In the genomic region with DNA sequence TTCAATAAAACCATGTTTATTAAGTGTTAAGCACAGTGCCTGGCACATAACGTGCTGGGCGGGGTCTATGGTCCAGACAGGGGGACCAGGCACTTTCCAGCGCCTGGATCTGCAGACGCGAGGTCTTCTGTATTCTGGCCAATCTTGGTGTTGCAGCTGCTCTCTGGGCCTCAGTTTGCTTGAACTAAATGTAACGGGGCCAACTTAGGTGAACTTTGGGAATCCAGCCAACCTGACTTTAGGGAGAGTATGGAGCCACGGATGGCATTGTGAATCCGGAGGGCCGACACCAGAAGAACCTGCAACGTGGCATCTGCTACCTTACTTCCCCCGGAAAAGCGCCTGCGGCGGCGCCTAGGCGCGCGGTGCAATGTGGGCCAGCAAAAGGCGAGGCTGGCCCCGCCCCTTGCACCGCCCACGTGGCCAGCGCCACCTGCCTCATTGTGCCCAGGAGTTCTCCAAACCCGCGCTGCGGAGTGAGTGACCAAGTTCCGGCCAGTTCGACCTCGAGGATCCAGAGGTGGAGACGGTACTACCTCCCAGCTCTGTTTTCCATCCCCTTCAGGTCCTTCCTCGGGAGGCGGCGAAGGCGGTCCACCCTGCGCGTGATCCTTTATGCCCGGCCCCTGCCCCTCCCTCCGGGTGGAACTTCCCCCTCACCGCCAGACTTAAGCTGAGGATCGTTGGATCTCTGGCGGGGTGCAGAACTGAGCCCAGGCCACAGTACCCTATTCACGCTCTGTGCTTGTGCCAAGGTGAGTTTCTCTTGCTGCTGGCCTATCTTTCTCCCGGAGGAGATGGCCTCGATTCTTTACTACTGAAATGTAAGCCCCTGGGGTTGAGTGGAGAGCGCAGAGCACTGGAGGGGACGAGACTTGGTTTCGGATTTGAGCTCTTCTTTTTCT, we compare ENCODE assay signal across 8 cellular contexts. TPM values are rescaled to one million over a fixed set of nuclear protein-coding genes. Genes with fewer than 3 reads are reported as not detected.
A peak's percentile ranks its signal among the peaks of the same experiment; 100 is the strongest.
DNase-seq lines count a peak whose midpoint lies in the region; ATAC-seq and TF ChIP-seq lines count a peak whose summit lies in the region.

A gene (plus strand): TSS at position 426 of the 905 bp plus-strand sequence. CDS start 10,969 bp downstream, outside the sequence.

- H3K4me3 ChIP-seq in WI38 (ENCODE audit: low read depth, low read length) (peak within 1 kb of the TSS; percentile 91), mammary epithelial cell (replicated peaks in 1 of 3; ENCODE audit: insufficient read depth in 1 of 3, low read depth in 2 of 3, low read length in 3 of 3) (peak within 1 kb of the TSS; percentile 51 to 79 (median 60))

- H3K27ac ChIP-seq in mammary epithelial cell (ENCODE audit: insufficient read depth, low read depth, low read length) = peak within 1 kb of the TSS; percentile 58

- H2AFZ ChIP-seq in mammary epithelial cell (ENCODE audit: low read depth, low read length) = peak within 1 kb of the TSS; percentile 93

- no peaks in the 10 kb centered on the region for H4K20me1 ChIP-seq in mammary epithelial cell (ENCODE audit: insufficient read depth, low read length)

- WGBS in mammary epithelial cell (ENCODE audit: low coverage, missing lambda C conversion rate) = 1% methylated on average over 29 of the region's 47 CpGs

- H3K36me3 ChIP-seq in mammary epithelial cell (ENCODE audit: insufficient read depth, low read length) = peaks cover 2% of the 10 kb centered on the region

- CTCF ChIA-PET in mammary epithelial cell (lab: Charles Lee; ENCODE audit: low non-redundant PET) = no interaction called here

- intact Hi-C loops in mammary epithelial cell (cut with micrococcal nuclease) = loop anchor here (1.0 kb wide), 1 partner anchor 29 kb away; a partner anchor contains a TSS

- H3K9ac ChIP-seq in mammary epithelial cell (ENCODE audit: insufficient read depth, low read length) = peak within 1 kb of the TSS; percentile 77

- DNase-seq in AG08395 (ENCODE audit: low spot score) (peak; percentile 88), NCI-H2227 treated with DMSO at 0.1 percent for 48 hours (lab: John Stamatoyannopoulos, UW) (peak; percentile 96), mammary epithelial cell (peak; percentile 91), iPS-NIHi7 (ENCODE audit: extremely low spot score) (peak; percentile 93), smooth muscle cell of the brain vasculature (ENCODE audit: low read depth, low spot score) (peak; percentile 72)

- peaks cover 22% of the 10 kb centered on the region for H3K79me2 ChIP-seq in mammary epithelial cell (ENCODE audit: insufficient read depth, low read length)

- peak within 1 kb of the TSS; percentile 96 for H3K4me2 ChIP-seq in mammary epithelial cell (ENCODE audit: insufficient read depth, low read depth, low read length)

- no peaks in the 10 kb centered on the region for H3K9me3 ChIP-seq in mammary epithelial cell (replicated peaks; ENCODE audit: insufficient read depth, low read length)

- in situ Hi-C loops in mammary epithelial cell (cut with MboI; ENCODE audit: low sequenced_read_pairs in 2 of 2) = loop anchor here in 1 of 2 donors (5.0 kb wide), 1 partner anchor 38 kb away; no protein-coding TSS in a partner anchor

- peaks cover 12% of the 10 kb centered on the region for H3K4me1 ChIP-seq in mammary epithelial cell (ENCODE audit: insufficient read depth, low read length)

- H3K27me3 ChIP-seq in mammary epithelial cell (ENCODE audit: insufficient read depth, low read length) = no peaks in the 10 kb centered on the region

- TSS peak; percentile 90 for BruUV-seq in mammary epithelial cell (replicated peaks; lab: Mats Ljungman, UMichigan)

- no peak for TF ChIP-seq CTCF in WI38 (IDR thresholded peaks at IDR 0.05; ENCODE audit: low read depth, low read length)
- TF ChIP-seq CTCF in mammary epithelial cell (conservative IDR thresholded peaks at IDR 0.05 in 1 of 2, IDR thresholded peaks at IDR 0.05 in 1 of 2; ENCODE audit: extremely low read depth in 1 of 2, insufficient read depth in 1 of 2, low read depth in 1 of 2, low read length in 2 of 2) = no peak

- ATAC-seq in GM18909 (IDR thresholded peaks at IDR 0.05; ENCODE audit: poor library complexity, unreplicated experiment) (peak; percentile 87), HG03159 (IDR thresholded peaks at IDR 0.05; ENCODE audit: unreplicated experiment) (peak; percentile 82)

- dilution Hi-C loops in mammary epithelial cell (cut with HindIII; ENCODE audit: low sequenced_read_pairs) = no loop called here

RNA-seq across cellular contexts. Expression of the gene that starts here (rescaled TPM):
- total RNA-seq in mammary epithelial cell = 10 to 100 TPM; 58.7 to 79.7 TPM
- polyA plus RNA-seq in mammary epithelial cell = 118 TPM
- 105 TPM for polyA minus RNA-seq in mammary epithelial cell

Comparison
In these comparisons a context has a peak if more than half of its experiments do, and no peak if none do; other contexts are left out.
1. Peak in every context shown above with its lines: DNase-seq, ATAC-seq, H3K4me3 ChIP-seq and H3K27ac ChIP-seq.